In the genomic region with DNA sequence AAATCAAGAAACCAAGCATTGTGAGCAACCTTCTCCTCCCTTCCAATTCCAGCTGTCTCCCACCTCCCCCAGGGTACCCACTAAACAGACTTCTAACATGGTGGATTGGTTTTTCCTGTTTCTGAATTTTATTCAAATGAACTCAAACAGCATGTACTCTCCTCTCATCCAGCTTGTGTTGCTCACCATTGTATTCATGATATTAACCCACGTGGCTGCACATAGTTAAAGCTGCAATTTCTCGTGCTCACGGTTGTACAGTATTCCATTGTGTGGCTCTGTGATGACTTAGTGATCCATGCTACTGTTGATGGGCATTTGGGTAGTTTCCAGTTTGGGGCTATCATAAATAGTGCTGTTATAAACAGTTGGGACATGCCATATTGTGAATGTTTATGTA, we compare ENCODE assay signal across 20 cellular contexts.
"Had no signal": no experiment of that assay in that cellular context is flagged by ENCODE, and none has a peak within 500 bp of the region (broad histone marks: within the 10 kb centered on the region; RNA-seq: fewer than 3 reads in every experiment).

No MANE protein-coding gene starts in this region.

- H3K9me3 ChIP-seq: esophagus squamous epithelium, gastrocnemius medialis, heart right ventricle, left lung, lower lobe of right lung had no signal

- ATAC-seq: gastrocnemius medialis; heart right ventricle; left cardiac atrium; left lung; left ventricle myocardium superior; lower lobe of right lung; naive thymus-derived CD4-positive, alpha-beta T cell had no signal

- H3K27me3 ChIP-seq: esophagus squamous epithelium, gastrocnemius medialis, heart right ventricle, left lung had no signal

- H3K27ac Mint-ChIP-seq: memory B cell; naive thymus-derived CD4-positive, alpha-beta T cell had no signal

- DNase-seq: dermis blood vessel endothelial cell; dorsolateral prefrontal cortex; effector CD4-positive, alpha-beta T cell; effector memory CD4-positive, alpha-beta T cell; esophagus squamous epithelium; foreskin fibroblast; foreskin melanocyte; gastrocnemius medialis; glutamatergic neuron; heart right ventricle; hippocampal formation; left cardiac atrium; left lung; left ventricle myocardium superior; lower lobe of right lung; mesendoderm; midbrain; naive thymus-derived CD4-positive, alpha-beta T cell had no signal

- H3K36me3 ChIP-seq: esophagus squamous epithelium, gastrocnemius medialis, heart right ventricle, left lung, lower lobe of right lung had no signal

- H3K4me3 ChIP-seq: coronary artery, esophagus squamous epithelium, gastrocnemius medialis, heart right ventricle, left lung, lower lobe of right lung had no signal

- H3K4me1 Mint-ChIP-seq: memory B cell; naive thymus-derived CD4-positive, alpha-beta T cell had no signal

- H3K9me3 Mint-ChIP-seq: memory B cell; naive thymus-derived CD4-positive, alpha-beta T cell had no signal

- H3K36me3 Mint-ChIP-seq: memory B cell had no signal

- H3K4me1 ChIP-seq: esophagus squamous epithelium, gastrocnemius medialis, left lung, lower lobe of right lung had no signal

- H3K27ac ChIP-seq: coronary artery, esophagus squamous epithelium, gastrocnemius medialis, heart right ventricle, left lung, lower lobe of right lung had no signal

- H3K27me3 Mint-ChIP-seq: memory B cell had no signal

- H3K4me3 Mint-ChIP-seq: memory B cell; naive thymus-derived CD4-positive, alpha-beta T cell had no signal
